In genomic region chr2:198994678-198995077, GRCh38 we compare ENCODE assay signal across 34 cellular contexts.
"Had no signal": no experiment of that assay in that cellular context is flagged by ENCODE, and none has a peak within 500 bp of the region (broad histone marks: within the 10 kb centered on the region; RNA-seq: fewer than 3 reads in every experiment).

No MANE protein-coding gene starts in this region.

- H3K4me1 ChIP-seq: adrenal gland, ascending aorta, body of pancreas, breast epithelium had no signal

- H3K4me3 ChIP-seq: adrenal gland, ascending aorta, body of pancreas, breast epithelium, cardiac muscle cell had no signal

- H3K27me3 ChIP-seq: adrenal gland, ascending aorta, body of pancreas, brain microvascular endothelial cell, breast epithelium, cardiac muscle cell had no signal

- H3K9me3 ChIP-seq: adrenal gland, ascending aorta, body of pancreas had no signal

- DNase-seq: activated effector memory CD4-positive, alpha-beta T cell treated with anti-CD3 and anti-CD28 coated beads, Interleukin-2, amount 50 U/mL, for 16 hours; activated effector memory CD4-positive, alpha-beta T cell treated with Interleukin-2 at 50 U/mL for 16 hours; activated gamma-delta T cell; activated gamma-delta T cell treated with Interleukin-2 at 50 U/mL for 16 hours; activated naive CD4-positive, alpha-beta T cell; activated naive CD4-positive, alpha-beta T cell treated with anti-CD3 and anti-CD28 coated beads for 36 hours; activated naive CD4-positive, alpha-beta T cell treated with anti-CD3 and anti-CD28 coated beads, Interleukin-2, amount 10 ng/mL, durations not matched to agents 7 days and 5 days; activated naive CD4-positive, alpha-beta T cell treated with anti-CD3 and anti-CD28 coated beads, Interleukin-2, amount 50 U/mL, for 16 hours; activated naive CD4-positive, alpha-beta T cell treated with Interleukin-2 at 50 U/mL for 16 hours; activated naive CD8-positive, alpha-beta T cell treated with anti-CD3 and anti-CD28 coated beads for 36 hours; activated naive CD8-positive, alpha-beta T cell treated with anti-CD3 and anti-CD28 coated beads, Interleukin-2, amount 10 ng/mL, durations not matched to agents 7 days and 5 days; activated naive CD8-positive, alpha-beta T cell treated with anti-CD3 and anti-CD28 coated beads, Interleukin-2, amount 50 U/mL, for 24 hours; activated T-cell treated with anti-CD3 and anti-CD28 coated beads, Interleukin-2, amount 50 U/mL, for 1 hour; activated T-cell treated with anti-CD3 and anti-CD28 coated beads, Interleukin-2, amount 50 U/mL, for 24 hours; activated T-cell treated with anti-CD3 and anti-CD28 coated beads, Interleukin-2, amount 50 U/mL, for 4 hours; activated T-cell treated with anti-CD3 and anti-CD28 coated beads, Interleukin-2, amount 50 U/mL, for 48 hours; activated T-cell treated with anti-CD3 and anti-CD28 coated beads, Interleukin-2, amount 50 U/mL, for 72 hours; adrenal gland; amniotic stem cell; amygdala; anterior cingulate cortex; aorta; body of pancreas; brain microvascular endothelial cell; caudate nucleus; central memory CD4-positive, alpha-beta T cell; cerebellar nuclear complex had no signal

- FAIRE-seq: astrocyte, bronchial epithelial cell had no signal

- H3K36me3 ChIP-seq: adrenal gland, ascending aorta, brain microvascular endothelial cell, breast epithelium, cardiac muscle cell had no signal

- H3K27ac ChIP-seq: adrenal gland, ascending aorta, body of pancreas, brain microvascular endothelial cell, breast epithelium, cardiac muscle cell had no signal

- ATAC-seq: activated naive CD4-positive, alpha-beta T cell treated with anti-CD3 and anti-CD28 coated beads, Interleukin-2, amount 50 U/mL, for 72 hours; activated naive CD8-positive, alpha-beta T cell treated with anti-CD3 and anti-CD28 coated beads, Interleukin-2, amount 50 U/mL, for 24 hours; activated T-cell treated with anti-CD3 and anti-CD28 coated beads, Interleukin-2, amount 50 U/mL, for 4 hours; activated T-cell treated with anti-CD3 and anti-CD28 coated beads, Interleukin-2, amount 50 U/mL, for 72 hours; activated T-helper 17 cell treated with anti-CD3 and anti-CD28 coated beads, Interleukin-2, amount 50 U/mL, for 72 hours; body of pancreas had no signal
